Comparison of ENCODE assay signal across 17 cellular contexts in the genomic region with DNA sequence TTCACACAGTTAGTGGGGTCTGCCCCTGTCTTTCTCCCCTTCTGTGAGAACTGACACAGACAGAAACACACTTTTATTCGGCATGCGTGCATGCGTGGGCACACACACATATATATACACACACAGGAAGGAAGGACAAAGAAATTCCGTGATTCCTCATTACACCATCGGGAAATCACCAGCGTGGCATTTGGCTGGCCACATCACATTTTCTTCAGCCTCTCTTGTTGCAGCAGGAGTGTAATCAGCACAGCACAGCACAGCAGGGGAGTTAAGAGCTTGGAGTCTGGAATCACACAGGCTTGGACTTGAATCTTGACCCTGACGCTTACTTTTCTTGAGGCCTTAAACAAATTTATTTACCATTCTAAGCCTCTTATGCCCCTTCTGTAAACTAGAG. TPM values are rescaled to one million over a fixed set of nuclear protein-coding genes. Genes with fewer than 3 reads are reported as not detected.
"Had no signal": no experiment of that assay in that cellular context is flagged by ENCODE, and none has a peak within 500 bp of the region (broad histone marks: within the 10 kb centered on the region; RNA-seq: fewer than 3 reads in every experiment).

No MANE protein-coding gene starts in this region.

- H3K4me1 ChIP-seq: colonic mucosa, suprapubic skin, upper lobe of left lung had no signal

- H3K4me3 Mint-ChIP-seq: natural killer cell treated with Interleukin-12 subunit alpha and Interleukin-12 subunit beta and Interleukin-15 and Interleukin-18, amount 100 ng/mL, for 72 hours had no signal

- H3K9me3 ChIP-seq: colonic mucosa, suprapubic skin, upper lobe of left lung had no signal

- H3K4me3 ChIP-seq: colonic mucosa, suprapubic skin, upper lobe of left lung had no signal

- DNase-seq: activated CD4-positive, alpha-beta T cell treated with anti-CD3 and anti-CD28 coated beads, Interleukin-2, amount 50 U/mL, for 1 hour; activated effector memory CD4-positive, alpha-beta T cell treated with anti-CD3 and anti-CD28 coated beads, Interleukin-2, amount 50 U/mL, for 16 hours; amniotic stem cell; colonic mucosa; effector memory CD4-positive, alpha-beta T cell; stimulated activated CD4-positive, alpha-beta T cell treated with anti-CD3 and anti-CD28 coated beads, Interleukin-2, amount 100 ng/mL, for 48 hours; stimulated activated CD8-positive, alpha-beta memory T cell treated with anti-CD3 and anti-CD28 coated beads, Interleukin-4, amount 100 ng/mL, for 48 hours; stimulated activated naive CD8-positive, alpha-beta T cell treated with anti-CD3 and anti-CD28 coated beads, Interleukin-15, Interleukin-2, amounts not matched to agents 100 U/mL and 50 U/mL, for 24 hours; upper lobe of left lung had no signal

- H3K9me3 Mint-ChIP-seq: activated naive CD4-positive, alpha-beta T cell treated with anti-CD3 and anti-CD28 coated beads, Interleukin-2, amount 50 U/mL, for 72 hours; natural killer cell treated with Interleukin-12 subunit alpha and Interleukin-12 subunit beta and Interleukin-15 and Interleukin-18, amount 100 ng/mL, for 72 hours had no signal

- H3K27me3 ChIP-seq: colonic mucosa, suprapubic skin, upper lobe of left lung had no signal

- H3K27ac Mint-ChIP-seq: activated naive CD4-positive, alpha-beta T cell treated with anti-CD3 and anti-CD28 coated beads, Interleukin-2, amount 50 U/mL, for 72 hours; natural killer cell treated with Interleukin-12 subunit alpha and Interleukin-12 subunit beta and Interleukin-15 and Interleukin-18, amount 100 ng/mL, for 72 hours had no signal

- H3K27ac ChIP-seq: colonic mucosa, epithelial cell of prostate, suprapubic skin, upper lobe of left lung had no signal

- H3K27me3 Mint-ChIP-seq: natural killer cell treated with Interleukin-12 subunit alpha and Interleukin-12 subunit beta and Interleukin-15 and Interleukin-18, amount 100 ng/mL, for 72 hours had no signal

RNA-seq across cellular contexts. Expression of gene EPHA8, which starts 45.4 kb away (rescaled TPM):
- total RNA-seq: activated naive CD4-positive, alpha-beta T cell treated with anti-CD3 and anti-CD28 coated beads, Interleukin-2, amount 50 U/mL, for 72 hours; cardiac septum; colonic mucosa; lung microvascular endothelial cell; mucosa of gallbladder; natural killer cell treated with Interleukin-12 subunit alpha and Interleukin-12 subunit beta and Interleukin-15 and Interleukin-18, amount 100 ng/mL, for 72 hours; T-helper 2 cell treated with Interferon-gamma antibody and Interleukin-4, amounts not matched to agents 100 ng/mL and 5 ng/mL, for 36 hours; upper lobe of left lung had no signal
